ENCODE assay signal across 8 cellular contexts in genomic region chr13:106536244-106537034, GRCh38. TPM values are rescaled to one million over a fixed set of nuclear protein-coding genes. Genes with fewer than 3 reads are reported as not detected.
A peak's percentile ranks its signal among the peaks of the same experiment; 100 is the strongest.
DNase-seq lines count a peak whose midpoint lies in the region; ATAC-seq and TF ChIP-seq lines count a peak whose summit lies in the region.

No MANE protein-coding gene starts in this region.

- intact Hi-C loops in heart right ventricle (cut with DNase I) = loop anchor here in 7 of 10 donors (1.0 to 10.0 kb wide), 17 partner anchors 78 to 1964 kb away; no protein-coding TSS in a partner anchor
- intact Hi-C loops in upper lobe of right lung (cut with DNase I) = no loop called here

- DNase-seq in GM06990 (ENCODE audit: extremely low read depth, insufficient read length) = peak; percentile 82
- peak; percentile 81 for DNase-seq in NAMALWA (ENCODE audit: low spot score)
- peak; percentile 81 for DNase-seq in T follicular helper cell (ENCODE audit: low read depth)
- DNase-seq in heart right ventricle = peak; percentile 92 to 94
- DNase-seq in progenitor cell of endocrine pancreas (ENCODE audit: low spot score, unreplicated experiment) = peak; percentile 86
- peak; percentile 96 for DNase-seq in upper lobe of right lung

- no peaks in the 10 kb centered on the region for H3K27me3 Mint-ChIP-seq in progenitor cell of endocrine pancreas

- H3K27ac ChIP-seq in HEK293 (ENCODE audit: extremely low read depth, low read depth, low read length) (peak overlapping the region; percentile 91), adipose tissue (ENCODE audit: low read depth, low read length) (peak overlapping the region; percentile 11), heart right ventricle (peak overlapping the region; percentile 47 to 88 (median 82)), upper lobe of right lung (peak overlapping the region; percentile 39)

- H3K9me3 ChIP-seq in HEK293 (ENCODE audit: control insufficient read depth, insufficient read depth, low read depth, low read length) = no peaks in the 10 kb centered on the region
- no peaks in the 10 kb centered on the region for H3K9me3 ChIP-seq in heart right ventricle
- H3K9me3 ChIP-seq in upper lobe of right lung = no peaks in the 10 kb centered on the region

- peaks cover 19% of the 10 kb centered on the region for H3K4me1 Mint-ChIP-seq in progenitor cell of endocrine pancreas (ENCODE audit: low read depth)

- peak overlapping the region; percentile 78 for H3K4me3 ChIP-seq in GM06990 (replicated peaks; ENCODE audit: low read depth, low read length)
- peak overlapping the region; percentile 54 for H3K4me3 ChIP-seq in HEK293 (ENCODE audit: low read depth, low read length)
- H3K4me3 ChIP-seq in heart right ventricle = peak overlapping the region; percentile 59 to 87 (median 73)
- peak overlapping the region; percentile 62 for H3K4me3 ChIP-seq in upper lobe of right lung

- TF ChIP-seq CTCF in GM06990 (IDR thresholded peaks at IDR 0.05; ENCODE audit: insufficient read depth, low read length, poor library complexity, severe bottlenecking) = peak; percentile 96
- TF ChIP-seq CTCF in HEK293 (tag by site-specific recombination; IDR thresholded peaks at IDR 0.05) = no peak
- peak; percentile 93 to 99 (median 98) for TF ChIP-seq CTCF in heart right ventricle (IDR thresholded peaks at IDR 0.05)
- peak; percentile 95 for TF ChIP-seq CTCF in progenitor cell of endocrine pancreas (IDR thresholded peaks at IDR 0.05; ENCODE audit: unreplicated experiment)
- peak; percentile 96 for TF ChIP-seq CTCF in upper lobe of right lung (IDR thresholded peaks at IDR 0.05)

- H3K36me3 ChIP-seq in GM06990 (ENCODE audit: control insufficient read depth, insufficient read depth, low read length) (no peaks in the 10 kb centered on the region; the same call in 1 of the 2 replicates), HEK293 (ENCODE audit: control insufficient read depth in 2 of 2, insufficient read depth in 1 of 2, low read length in 2 of 2) (peaks cover 0 to 8% of the 10 kb centered on the region in 2 experiments), heart right ventricle (peaks cover 0 to 15% (median 0%) of the 10 kb centered on the region in 9 donors), upper lobe of right lung (peaks cover 4% of the 10 kb centered on the region)

- H3K27me3 ChIP-seq in GM06990 (replicated peaks; ENCODE audit: control insufficient read depth, insufficient read depth, low read length) (no peaks in the 10 kb centered on the region), heart right ventricle (peaks cover 0 to 39% (median 0%) of the 10 kb centered on the region in 7 donors), upper lobe of right lung (no peaks in the 10 kb centered on the region)

- CTCF ChIA-PET in HEK293 (lab: Yijun Ruan, JAX) = interaction anchor here (0.6 to 1.5 kb wide), 15 partner anchors 9 to 1965 kb away, joined by 3 to 6 read pairs (median 3); no protein-coding TSS in a partner anchor

- POLR2A ChIA-PET in HEK293 (lab: Yijun Ruan, JAX) = interaction anchor here (0.9 to 1.8 kb wide), 9 partner anchors 12 to 448 kb away, joined by 3 to 10 read pairs (median 3); partner anchors contain the start of gene ARGLU1

- H3K27ac Mint-ChIP-seq in progenitor cell of endocrine pancreas = peak overlapping the region; percentile 91

- H3K36me3 Mint-ChIP-seq in progenitor cell of endocrine pancreas (ENCODE audit: insufficient read depth) = peaks cover 6% of the 10 kb centered on the region

- H3K9me3 Mint-ChIP-seq in progenitor cell of endocrine pancreas (ENCODE audit: low read depth) = no peaks in the 10 kb centered on the region

- ATAC-seq in heart right ventricle = peak; percentile 66 to 92 (median 86)
- peak; percentile 75 for ATAC-seq in upper lobe of right lung

- WGBS in adipose tissue, 3 donors = 4 to 5% (median 5%) methylated on average over 49 to 50 of the region's 50 CpGs
- WGBS in heart right ventricle, 2 donors = 4 to 6% methylated on average over 50 of the region's 50 CpGs

- H3K4me1 ChIP-seq in HEK293 (ENCODE audit: control insufficient read depth, insufficient read depth, low read length) = 0 out of 2 replicates have a peak, but pooled peaks cover 3% of the 10 kb centered on the region
- H3K4me1 ChIP-seq in heart right ventricle = peaks cover 0 to 47% (median 21%) of the 10 kb centered on the region in 9 donors
- peaks cover 10% of the 10 kb centered on the region for H3K4me1 ChIP-seq in upper lobe of right lung

- peak overlapping the region; percentile 84 for H3K4me3 Mint-ChIP-seq in progenitor cell of endocrine pancreas (ENCODE audit: low read depth)

TF ChIP-seq in HEK293, 187 proteins besides CTCF, POLR2A, EP300 and RAD21 (continues in another document):
- no peak for TF ChIP-seq ZNF114 (tag by site-specific recombination; IDR thresholded peaks at IDR 0.05)
- TF ChIP-seq ZNF600 (tag by site-specific recombination; IDR thresholded peaks at IDR 0.05) = peak; percentile 84
- no peak for TF ChIP-seq ZNF837 (tag by site-specific recombination; IDR thresholded peaks at IDR 0.05)
- peak; percentile 32 for TF ChIP-seq PATZ1 (tag by site-specific recombination; IDR thresholded peaks at IDR 0.05)
- TF ChIP-seq ZBTB26 (tag by site-specific recombination; optimal IDR thresholded peaks at IDR 0.05) = peak; percentile 81
- TF ChIP-seq ZNF48 (tag by site-specific recombination; IDR thresholded peaks at IDR 0.05) = no peak
- peak; percentile 25; the same call in 1 of the 2 replicates for TF ChIP-seq ZNF610 (tag by site-specific recombination; IDR thresholded peaks at IDR 0.05; ENCODE audit: borderline replicate concordance)
- TF ChIP-seq ZNF626 (tag by site-specific recombination; IDR thresholded peaks at IDR 0.05) = no peak
- TF ChIP-seq WT1 (tag by site-specific recombination; IDR thresholded peaks at IDR 0.05) = 0 out of 2 replicates have a peak, but pooled peaks have one; percentile 26
- 0 out of 2 replicates have a peak, but pooled peaks have one; percentile 29 for TF ChIP-seq ZNF561 (tag by site-specific recombination; IDR thresholded peaks at IDR 0.05; ENCODE audit: borderline replicate concordance)
- TF ChIP-seq ZFP37 (tag by site-specific recombination; IDR thresholded peaks at IDR 0.05) = peak; percentile 68; the same call in 1 of the 2 replicates
- no peak for TF ChIP-seq GFI1B (tag by site-specific recombination; IDR thresholded peaks at IDR 0.05)
- TF ChIP-seq PRDM1 (tag by site-specific recombination; IDR thresholded peaks at IDR 0.05) = peak; percentile 60
- peak; percentile 52 for TF ChIP-seq ZNF2 (tag by site-specific recombination; IDR thresholded peaks at IDR 0.05)
- peak; percentile 69; the same call in 1 of the 2 replicates for TF ChIP-seq ZNF423 (tag by site-specific recombination; IDR thresholded peaks at IDR 0.05)
- TF ChIP-seq ZEB2 (tag by site-specific recombination; IDR thresholded peaks at IDR 0.05) = peak; percentile 96
- TF ChIP-seq KLF17 (tag by site-specific recombination; IDR thresholded peaks at IDR 0.05) = peak; percentile 36; the same call in 1 of the 2 replicates
- TF ChIP-seq ZIC2 (tag by site-specific recombination; IDR thresholded peaks at IDR 0.05) = peak; percentile 68
- 0 out of 2 replicates have a peak, but pooled peaks have one; percentile 9 for TF ChIP-seq ZNF341 (tag by site-specific recombination; IDR thresholded peaks at IDR 0.05; ENCODE audit: low read depth)
- TF ChIP-seq ZNF501 (tag by site-specific recombination; IDR thresholded peaks at IDR 0.05) = 0 out of 2 replicates have a peak, but pooled peaks have one; percentile 76
- TF ChIP-seq BCL11B (tag by site-specific recombination; IDR thresholded peaks at IDR 0.05; ENCODE audit: low read depth) = no peak

RNA-seq across cellular contexts. Expression of gene EFNB2, which starts 1.0 kb away (rescaled TPM):
- polyA plus RNA-seq in adipose tissue (10 to 100 TPM in 2 of 3 donors, 1 to 10 TPM in 1; 3.9 to 18.3 (median 11.4) TPM), heart right ventricle (10 to 100 TPM; 11.8 to 14.1 TPM)
- total RNA-seq in heart right ventricle (10 to 100 TPM in 9 of 10 donors, 1 to 10 TPM in 1; 9.7 to 21.1 (median 14.8) TPM), progenitor cell of endocrine pancreas (44.2 and 50.8 TPM in 2 replicates), upper lobe of right lung (55.1 TPM)

RNA-seq across cellular contexts. Expression of gene ARGLU1, which starts 31.5 kb away (rescaled TPM):
- polyA plus RNA-seq in adipose tissue = 10 to 100 TPM; 32.3 to 55.4 (median 48.5) TPM
- total RNA-seq in heart right ventricle = 10 to 100 TPM; 19.1 to 42.2 (median 29.6) TPM
- 100 to 1,000 TPM in 1 of 2 donors, 10 to 100 TPM in 1; 28.3 to 148 TPM for polyA plus RNA-seq in heart right ventricle
- total RNA-seq in progenitor cell of endocrine pancreas = 148 and 149 TPM in 2 replicates
- 122 TPM for total RNA-seq in upper lobe of right lung

Comparison
In these comparisons a context has a peak if more than half of its experiments do, and no peak if none do; other contexts are left out.
1. Peak in every context shown above with its lines: DNase-seq, ATAC-seq, H3K4me3 ChIP-seq and H3K27ac ChIP-seq.
2. H3K27ac ChIP-seq: peak in every context shown above with its lines; median percentile 91 in HEK293; 82 in heart right ventricle; 39 in upper lobe of right lung; 11 in adipose tissue.